Comparison of ENCODE assay signal across 1 cellular context in genomic region chr16:26316683-26317464, GRCh38.
TF ChIP-seq lines count a peak whose summit lies in the region.

No MANE protein-coding gene starts in this region.

TF ChIP-seq in WTC11, 78 proteins besides CTCF, POLR2A, EP300 and RAD21 (continued from another document):
- no peak for TF ChIP-seq ATF2 (CRISPR knock-in tag; IDR thresholded peaks at IDR 0.05; ENCODE audit: borderline replicate concordance, low read depth)
- TF ChIP-seq, protein P1, sequence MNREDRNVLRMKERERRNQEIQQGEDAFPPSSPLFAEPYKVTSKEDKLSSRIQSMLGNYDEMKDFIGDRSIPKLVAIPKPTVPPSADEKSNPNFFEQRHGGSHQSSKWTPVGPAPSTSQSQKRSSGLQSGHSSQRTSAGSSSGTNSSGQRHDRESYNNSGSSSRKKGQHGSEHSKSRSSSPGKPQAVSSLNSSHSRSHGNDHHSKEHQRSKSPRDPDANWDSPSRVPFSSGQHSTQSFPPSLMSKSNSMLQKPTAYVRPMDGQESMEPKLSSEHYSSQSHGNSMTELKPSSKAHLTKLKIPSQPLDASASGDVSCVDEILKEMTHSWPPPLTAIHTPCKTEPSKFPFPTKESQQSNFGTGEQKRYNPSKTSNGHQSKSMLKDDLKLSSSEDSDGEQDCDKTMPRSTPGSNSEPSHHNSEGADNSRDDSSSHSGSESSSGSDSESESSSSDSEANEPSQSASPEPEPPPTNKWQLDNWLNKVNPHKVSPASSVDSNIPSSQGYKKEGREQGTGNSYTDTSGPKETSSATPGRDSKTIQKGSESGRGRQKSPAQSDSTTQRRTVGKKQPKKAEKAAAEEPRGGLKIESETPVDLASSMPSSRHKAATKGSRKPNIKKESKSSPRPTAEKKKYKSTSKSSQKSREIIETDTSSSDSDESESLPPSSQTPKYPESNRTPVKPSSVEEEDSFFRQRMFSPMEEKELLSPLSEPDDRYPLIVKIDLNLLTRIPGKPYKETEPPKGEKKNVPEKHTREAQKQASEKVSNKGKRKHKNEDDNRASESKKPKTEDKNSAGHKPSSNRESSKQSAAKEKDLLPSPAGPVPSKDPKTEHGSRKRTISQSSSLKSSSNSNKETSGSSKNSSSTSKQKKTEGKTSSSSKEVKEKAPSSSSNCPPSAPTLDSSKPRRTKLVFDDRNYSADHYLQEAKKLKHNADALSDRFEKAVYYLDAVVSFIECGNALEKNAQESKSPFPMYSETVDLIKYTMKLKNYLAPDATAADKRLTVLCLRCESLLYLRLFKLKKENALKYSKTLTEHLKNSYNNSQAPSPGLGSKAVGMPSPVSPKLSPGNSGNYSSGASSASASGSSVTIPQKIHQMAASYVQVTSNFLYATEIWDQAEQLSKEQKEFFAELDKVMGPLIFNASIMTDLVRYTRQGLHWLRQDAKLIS (CRISPR knock-in tag; IDR thresholded peaks at IDR 0.05; ENCODE audit: borderline replicate concordance): no peak
- TF ChIP-seq, protein P2, sequence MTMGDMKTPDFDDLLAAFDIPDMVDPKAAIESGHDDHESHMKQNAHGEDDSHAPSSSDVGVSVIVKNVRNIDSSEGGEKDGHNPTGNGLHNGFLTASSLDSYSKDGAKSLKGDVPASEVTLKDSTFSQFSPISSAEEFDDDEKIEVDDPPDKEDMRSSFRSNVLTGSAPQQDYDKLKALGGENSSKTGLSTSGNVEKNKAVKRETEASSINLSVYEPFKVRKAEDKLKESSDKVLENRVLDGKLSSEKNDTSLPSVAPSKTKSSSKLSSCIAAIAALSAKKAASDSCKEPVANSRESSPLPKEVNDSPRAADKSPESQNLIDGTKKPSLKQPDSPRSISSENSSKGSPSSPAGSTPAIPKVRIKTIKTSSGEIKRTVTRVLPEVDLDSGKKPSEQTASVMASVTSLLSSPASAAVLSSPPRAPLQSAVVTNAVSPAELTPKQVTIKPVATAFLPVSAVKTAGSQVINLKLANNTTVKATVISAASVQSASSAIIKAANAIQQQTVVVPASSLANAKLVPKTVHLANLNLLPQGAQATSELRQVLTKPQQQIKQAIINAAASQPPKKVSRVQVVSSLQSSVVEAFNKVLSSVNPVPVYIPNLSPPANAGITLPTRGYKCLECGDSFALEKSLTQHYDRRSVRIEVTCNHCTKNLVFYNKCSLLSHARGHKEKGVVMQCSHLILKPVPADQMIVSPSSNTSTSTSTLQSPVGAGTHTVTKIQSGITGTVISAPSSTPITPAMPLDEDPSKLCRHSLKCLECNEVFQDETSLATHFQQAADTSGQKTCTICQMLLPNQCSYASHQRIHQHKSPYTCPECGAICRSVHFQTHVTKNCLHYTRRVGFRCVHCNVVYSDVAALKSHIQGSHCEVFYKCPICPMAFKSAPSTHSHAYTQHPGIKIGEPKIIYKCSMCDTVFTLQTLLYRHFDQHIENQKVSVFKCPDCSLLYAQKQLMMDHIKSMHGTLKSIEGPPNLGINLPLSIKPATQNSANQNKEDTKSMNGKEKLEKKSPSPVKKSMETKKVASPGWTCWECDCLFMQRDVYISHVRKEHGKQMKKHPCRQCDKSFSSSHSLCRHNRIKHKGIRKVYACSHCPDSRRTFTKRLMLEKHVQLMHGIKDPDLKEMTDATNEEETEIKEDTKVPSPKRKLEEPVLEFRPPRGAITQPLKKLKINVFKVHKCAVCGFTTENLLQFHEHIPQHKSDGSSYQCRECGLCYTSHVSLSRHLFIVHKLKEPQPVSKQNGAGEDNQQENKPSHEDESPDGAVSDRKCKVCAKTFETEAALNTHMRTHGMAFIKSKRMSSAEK (CRISPR knock-in tag; IDR thresholded peaks at IDR 0.05; ENCODE audit: borderline replicate concordance): no peak
- TF ChIP-seq GTF2I (CRISPR knock-in tag; conservative IDR thresholded peaks at IDR 0.05): no peak
- TF ChIP-seq E2F5 (CRISPR knock-in tag; IDR thresholded peaks at IDR 0.05): no peak
- TF ChIP-seq EMX1 (CRISPR knock-in tag; IDR thresholded peaks at IDR 0.05): no peak
- TF ChIP-seq USF1 (CRISPR knock-in tag; IDR thresholded peaks at IDR 0.05): peak; percentile 45; the same call in 1 of the 2 replicates
- TF ChIP-seq ZBTB43 (CRISPR knock-in tag; IDR thresholded peaks at IDR 0.05): no peak
- TF ChIP-seq, protein P3, sequence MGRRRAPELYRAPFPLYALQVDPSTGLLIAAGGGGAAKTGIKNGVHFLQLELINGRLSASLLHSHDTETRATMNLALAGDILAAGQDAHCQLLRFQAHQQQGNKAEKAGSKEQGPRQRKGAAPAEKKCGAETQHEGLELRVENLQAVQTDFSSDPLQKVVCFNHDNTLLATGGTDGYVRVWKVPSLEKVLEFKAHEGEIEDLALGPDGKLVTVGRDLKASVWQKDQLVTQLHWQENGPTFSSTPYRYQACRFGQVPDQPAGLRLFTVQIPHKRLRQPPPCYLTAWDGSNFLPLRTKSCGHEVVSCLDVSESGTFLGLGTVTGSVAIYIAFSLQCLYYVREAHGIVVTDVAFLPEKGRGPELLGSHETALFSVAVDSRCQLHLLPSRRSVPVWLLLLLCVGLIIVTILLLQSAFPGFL (CRISPR knock-in tag; IDR thresholded peaks at IDR 0.05; ENCODE audit: borderline replicate concordance): no peak
- TF ChIP-seq ESRRA (CRISPR knock-in tag; IDR thresholded peaks at IDR 0.05; ENCODE audit: borderline replicate concordance): no peak
- no peak for TF ChIP-seq MXD4 (CRISPR knock-in tag; IDR thresholded peaks at IDR 0.05; ENCODE audit: borderline replicate concordance)
- no peak for TF ChIP-seq ZNF263 (CRISPR knock-in tag; IDR thresholded peaks at IDR 0.05; ENCODE audit: low read depth)
- no peak for TF ChIP-seq NR1H2 (CRISPR knock-in tag; IDR thresholded peaks at IDR 0.05)
- TF ChIP-seq NR2C2 (CRISPR knock-in tag; IDR thresholded peaks at IDR 0.05): no peak
- TF ChIP-seq SMAD3 (CRISPR knock-in tag; IDR thresholded peaks at IDR 0.05; ENCODE audit: borderline replicate concordance): peak; percentile 78; the same call in 1 of the 2 replicates
- no peak for TF ChIP-seq ZNF416 (CRISPR knock-in tag; IDR thresholded peaks at IDR 0.05)
- 0 out of 2 replicates have a peak, but pooled peaks have one; percentile 26 for TF ChIP-seq ETV6 (CRISPR knock-in tag; IDR thresholded peaks at IDR 0.05)
- TF ChIP-seq ZNF423 (CRISPR knock-in tag; IDR thresholded peaks at IDR 0.05): no peak
- TF ChIP-seq CBFB (CRISPR knock-in tag; IDR thresholded peaks at IDR 0.05; ENCODE audit: low read depth): no peak
- TF ChIP-seq TEAD4 (CRISPR knock-in tag; IDR thresholded peaks at IDR 0.05): peak; percentile 80; the same call in 1 of the 2 replicates
- TF ChIP-seq, protein P4, sequence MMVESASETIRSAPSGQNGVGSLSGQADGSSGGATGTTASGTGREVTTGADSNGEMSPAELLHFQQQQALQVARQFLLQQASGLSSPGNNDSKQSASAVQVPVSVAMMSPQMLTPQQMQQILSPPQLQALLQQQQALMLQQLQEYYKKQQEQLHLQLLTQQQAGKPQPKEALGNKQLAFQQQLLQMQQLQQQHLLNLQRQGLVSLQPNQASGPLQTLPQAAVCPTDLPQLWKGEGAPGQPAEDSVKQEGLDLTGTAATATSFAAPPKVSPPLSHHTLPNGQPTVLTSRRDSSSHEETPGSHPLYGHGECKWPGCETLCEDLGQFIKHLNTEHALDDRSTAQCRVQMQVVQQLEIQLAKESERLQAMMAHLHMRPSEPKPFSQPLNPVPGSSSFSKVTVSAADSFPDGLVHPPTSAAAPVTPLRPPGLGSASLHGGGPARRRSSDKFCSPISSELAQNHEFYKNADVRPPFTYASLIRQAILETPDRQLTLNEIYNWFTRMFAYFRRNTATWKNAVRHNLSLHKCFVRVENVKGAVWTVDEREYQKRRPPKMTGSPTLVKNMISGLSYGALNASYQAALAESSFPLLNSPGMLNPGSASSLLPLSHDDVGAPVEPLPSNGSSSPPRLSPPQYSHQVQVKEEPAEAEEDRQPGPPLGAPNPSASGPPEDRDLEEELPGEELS (CRISPR knock-in tag; IDR thresholded peaks at IDR 0.05): peak; percentile 75; the same call in 1 of the 2 replicates
- no peak for TF ChIP-seq SMAD4 (CRISPR knock-in tag; IDR thresholded peaks at IDR 0.05)
- TF ChIP-seq ZNF671 (CRISPR knock-in tag; IDR thresholded peaks at IDR 0.05): no peak
- TF ChIP-seq, protein P5, sequence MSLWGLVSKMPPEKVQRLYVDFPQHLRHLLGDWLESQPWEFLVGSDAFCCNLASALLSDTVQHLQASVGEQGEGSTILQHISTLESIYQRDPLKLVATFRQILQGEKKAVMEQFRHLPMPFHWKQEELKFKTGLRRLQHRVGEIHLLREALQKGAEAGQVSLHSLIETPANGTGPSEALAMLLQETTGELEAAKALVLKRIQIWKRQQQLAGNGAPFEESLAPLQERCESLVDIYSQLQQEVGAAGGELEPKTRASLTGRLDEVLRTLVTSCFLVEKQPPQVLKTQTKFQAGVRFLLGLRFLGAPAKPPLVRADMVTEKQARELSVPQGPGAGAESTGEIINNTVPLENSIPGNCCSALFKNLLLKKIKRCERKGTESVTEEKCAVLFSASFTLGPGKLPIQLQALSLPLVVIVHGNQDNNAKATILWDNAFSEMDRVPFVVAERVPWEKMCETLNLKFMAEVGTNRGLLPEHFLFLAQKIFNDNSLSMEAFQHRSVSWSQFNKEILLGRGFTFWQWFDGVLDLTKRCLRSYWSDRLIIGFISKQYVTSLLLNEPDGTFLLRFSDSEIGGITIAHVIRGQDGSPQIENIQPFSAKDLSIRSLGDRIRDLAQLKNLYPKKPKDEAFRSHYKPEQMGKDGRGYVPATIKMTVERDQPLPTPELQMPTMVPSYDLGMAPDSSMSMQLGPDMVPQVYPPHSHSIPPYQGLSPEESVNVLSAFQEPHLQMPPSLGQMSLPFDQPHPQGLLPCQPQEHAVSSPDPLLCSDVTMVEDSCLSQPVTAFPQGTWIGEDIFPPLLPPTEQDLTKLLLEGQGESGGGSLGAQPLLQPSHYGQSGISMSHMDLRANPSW (CRISPR knock-in tag; conservative IDR thresholded peaks at IDR 0.05; ENCODE audit: low read depth): no peak
- TF ChIP-seq NFE2L1 (CRISPR knock-in tag; IDR thresholded peaks at IDR 0.05): 0 out of 2 replicates have a peak, but pooled peaks have one; percentile 28
